Comparison of ENCODE assay signal across 8 cellular contexts in genomic region chr10:51792678-51793077, GRCh38.
"Had no signal": no experiment of that assay in that cellular context is flagged by ENCODE, and none has a peak within 500 bp of the region (broad histone marks: within the 10 kb centered on the region; RNA-seq: fewer than 3 reads in every experiment).

No MANE protein-coding gene starts in this region.

- H3K4me3 Mint-ChIP-seq: H9, IgD-negative memory B cell had no signal

- H2AFZ ChIP-seq: GM23248 had no signal

- H3K4me1 Mint-ChIP-seq: H9, IgD-negative memory B cell had no signal

- H3K27ac Mint-ChIP-seq: H9, IgD-negative memory B cell had no signal

- DNase-seq: GM23248, GOT3, H9, HCEC 1CT, KG1 had no signal

- FAIRE-seq: H54 had no signal

- H3K27ac ChIP-seq: GM23248, HL-60 had no signal

- H3K9ac ChIP-seq: GM23248 had no signal

- H3K4me3 ChIP-seq: GM23248 had no signal

- H3K36me3 Mint-ChIP-seq: IgD-negative memory B cell had no signal
